7 cellular contexts compared by ENCODE assay signal in genomic region chr2:222917212-222917611, GRCh38. TPM values are rescaled to one million over a fixed set of nuclear protein-coding genes. Genes with fewer than 3 reads are reported as not detected.
DNase-seq lines count a peak whose midpoint lies in the region; ATAC-seq and TF ChIP-seq lines count a peak whose summit lies in the region.
"Not testable (repeated sequence)": the region's sequence is repeated elsewhere in the genome, so short reads cannot be mapped to it uniquely, and the experiment has no call there.

No MANE protein-coding gene starts in this region.

- H3K9me3 Mint-ChIP-seq in WTC11; endodermal cell; progenitor cell of endocrine pancreas (ENCODE audit: low read depth): not testable (repeated sequence)

- not testable (repeated sequence) for H3K9ac ChIP-seq in endodermal cell (ENCODE audit: extremely low read depth, low read length, poor library complexity, severe bottlenecking); smooth muscle cell (ENCODE audit: low read depth)

- H3K27ac ChIP-seq in HEK293 (ENCODE audit: extremely low read depth, low read depth, low read length); endodermal cell (ENCODE audit: low read depth, low read length): not testable (repeated sequence)
- H3K27ac ChIP-seq in osteoblast (ENCODE audit: low read depth, low read length), result peak overlapping the region; percentile 29
- H3K27ac ChIP-seq in smooth muscle cell (ENCODE audit: low read depth), result peak overlapping the region; percentile 91

- CTCF ChIA-PET in HEK293 (lab: Yijun Ruan, JAX) (interaction anchor here (0.6 to 0.8 kb wide), 4 partner anchors 9 to 242 kb away, joined by 3 read pairs; no protein-coding TSS in a partner anchor), WTC11 (lab: Charles Lee) (interaction anchor here (0.8 kb wide), 1 partner anchor 227 kb away, joined by 4 read pairs; no protein-coding TSS in a partner anchor)

- not testable (repeated sequence) for H3K27me3 ChIP-seq in endodermal cell (ENCODE audit: control insufficient read depth, insufficient read depth, low read length, poor library complexity, severe bottlenecking); osteoblast (ENCODE audit: insufficient read depth, low read length); smooth muscle cell (ENCODE audit: low read depth)

- H2AFZ ChIP-seq in osteoblast (ENCODE audit: low read length); smooth muscle cell (ENCODE audit: low read depth): not testable (repeated sequence)

- H3K4me3 Mint-ChIP-seq in T-helper 17 cell; WTC11; endodermal cell; progenitor cell of endocrine pancreas (ENCODE audit: low read depth): not testable (repeated sequence)

- ATAC-seq in T-helper 17 cell, WTC11: not testable (repeated sequence)

- H3K4me1 ChIP-seq in HEK293 (ENCODE audit: control insufficient read depth, insufficient read depth, low read length); endodermal cell (ENCODE audit: control insufficient read depth, insufficient read depth, low read length); smooth muscle cell (ENCODE audit: low read depth): not testable (repeated sequence)
- H3K4me1 ChIP-seq in osteoblast (ENCODE audit: insufficient read depth, low read length), result peaks cover 36% of the 10 kb centered on the region

- H3K4me2 ChIP-seq in osteoblast (ENCODE audit: insufficient read depth, low read length); smooth muscle cell: not testable (repeated sequence)

- H4K20me1 ChIP-seq in osteoblast (ENCODE audit: insufficient read depth, low read length), result not testable (repeated sequence)
- peaks cover 52% of the 10 kb centered on the region for H4K20me1 ChIP-seq in smooth muscle cell (ENCODE audit: low read depth)

- not testable (repeated sequence) for H3K4me3 ChIP-seq in HEK293 (ENCODE audit: low read depth, low read length); endodermal cell (ENCODE audit: low read length); osteoblast (ENCODE audit: insufficient read depth, low read length); smooth muscle cell

- not testable (repeated sequence) for H3K9me3 ChIP-seq in HEK293 (ENCODE audit: control insufficient read depth, insufficient read depth, low read depth, low read length); T-helper 17 cell (ENCODE audit: control insufficient read depth, low read length, poor library complexity, severe bottlenecking); endodermal cell (ENCODE audit: control insufficient read depth, low read length); osteoblast (ENCODE audit: low read depth, low read length); smooth muscle cell (replicated peaks; ENCODE audit: low read depth)

- not testable (repeated sequence) for DNase-seq in T-helper 17 cell; WTC11 (ENCODE audit: low spot score); endodermal cell; osteoblast (ENCODE audit: insufficient read length, low spot score, missing footprints); progenitor cell of endocrine pancreas (ENCODE audit: low spot score, unreplicated experiment); smooth muscle cell (lab: John Stamatoyannopoulos, UW; ENCODE audit: unreplicated experiment)

- not testable (repeated sequence) for H3F3A ChIP-seq in smooth muscle cell (ENCODE audit: low read depth)

- H3K4me1 Mint-ChIP-seq in T-helper 17 cell (peaks cover 15% of the 10 kb centered on the region), WTC11 (peaks cover 55% of the 10 kb centered on the region), endodermal cell (peaks cover 11% of the 10 kb centered on the region)
- not testable (repeated sequence) for H3K4me1 Mint-ChIP-seq in progenitor cell of endocrine pancreas (ENCODE audit: low read depth)

- not testable (repeated sequence) for TF ChIP-seq CTCF in HEK293 (tag by site-specific recombination; IDR thresholded peaks at IDR 0.05); WTC11 (IDR thresholded peaks at IDR 0.05); endodermal cell (conservative IDR thresholded peaks at IDR 0.05); osteoblast (IDR thresholded peaks at IDR 0.05; ENCODE audit: extremely low read depth, low read depth, low read length); progenitor cell of endocrine pancreas (IDR thresholded peaks at IDR 0.05; ENCODE audit: unreplicated experiment); smooth muscle cell (IDR thresholded peaks at IDR 0.05; ENCODE audit: borderline replicate concordance, insufficient read depth, poor library complexity, severe bottlenecking)

- H3K79me2 ChIP-seq in osteoblast (ENCODE audit: insufficient read depth, low read length) (peaks cover 56% of the 10 kb centered on the region), smooth muscle cell (ENCODE audit: low read depth) (peaks cover 70% of the 10 kb centered on the region)

- H3K36me3 Mint-ChIP-seq in T-helper 17 cell (ENCODE audit: low read depth) (peaks cover 15% of the 10 kb centered on the region), WTC11 (peaks cover 28% of the 10 kb centered on the region), endodermal cell (ENCODE audit: low read depth) (peaks cover 22% of the 10 kb centered on the region)
- H3K36me3 Mint-ChIP-seq in progenitor cell of endocrine pancreas (ENCODE audit: insufficient read depth), result not testable (repeated sequence)

- WGBS in endodermal cell (ENCODE audit: insufficient coverage in 1 of 2, insufficient read length in 1 of 2), 2 experiments, result 89 to 100% methylated on average over 4 to 9 of the region's 9 CpGs
- 79% methylated on average over 9 of the region's 9 CpGs for WGBS in smooth muscle cell (ENCODE audit: low lambda C conversion rate)

- H3K27me3 Mint-ChIP-seq in T-helper 17 cell; WTC11 (ENCODE audit: low read depth); endodermal cell (ENCODE audit: insufficient read depth); progenitor cell of endocrine pancreas: not testable (repeated sequence)

- POLR2A ChIA-PET in HEK293 (lab: Yijun Ruan, JAX); WTC11 (lab: Charles Lee): not testable (repeated sequence)

- peak overlapping the region; percentile 80 for H3K27ac Mint-ChIP-seq in T-helper 17 cell
- H3K27ac Mint-ChIP-seq in WTC11, result peak overlapping the region; percentile 45; the same call in 1 of the 2 replicates
- H3K27ac Mint-ChIP-seq in endodermal cell, result peak overlapping the region; percentile 21
- peak overlapping the region; percentile 37 for H3K27ac Mint-ChIP-seq in progenitor cell of endocrine pancreas

- H3K36me3 ChIP-seq in HEK293 (ENCODE audit: control insufficient read depth in 2 of 2, insufficient read depth in 1 of 2, low read length in 2 of 2) (peaks cover 21 to 27% of the 10 kb centered on the region in 2 experiments; a peak in 2 of 3 replicates), endodermal cell (ENCODE audit: control insufficient read depth, insufficient read depth, low read length) (peaks cover 30% of the 10 kb centered on the region), osteoblast (ENCODE audit: insufficient read depth, low read length) (peaks cover 22% of the 10 kb centered on the region)
- not testable (repeated sequence) for H3K36me3 ChIP-seq in smooth muscle cell (ENCODE audit: low read depth)

TF ChIP-seq in HEK293, 187 proteins besides CTCF, POLR2A, EP300 and RAD21:
- TF ChIP-seq EGR2 (tag by site-specific recombination; IDR thresholded peaks at IDR 0.05; ENCODE audit: low read depth), result 0 out of 2 replicates have a peak, but pooled peaks have one; percentile 17
- TF ChIP-seq ZFHX2 (tag by site-specific recombination; conservative IDR thresholded peaks at IDR 0.05), result peak; percentile 58

RNA-seq across cellular contexts. Expression of gene ACSL3, which starts 56.4 kb away (rescaled TPM):
- total RNA-seq in T-helper 17 cell, result 10 to 100 TPM; 56.2 to 65.7 TPM
- total RNA-seq in WTC11 (2021), result 78.4 to 100 TPM (median 82.2 TPM) in 3 replicates
- total RNA-seq in endodermal cell, result 10 to 100 TPM; 65.2 to 65.7 TPM
- 73.4 TPM for polyA plus RNA-seq in endodermal cell (2013, experiment 1 of 2)
- polyA plus RNA-seq in endodermal cell (2013, experiment 2 of 2), result 77.9 TPM
- total RNA-seq in osteoblast, result 166 and 170 TPM in 2 replicates
- 66.9 and 73.8 TPM in 2 replicates for total RNA-seq in progenitor cell of endocrine pancreas
- 178 and 183 TPM in 2 replicates for total RNA-seq in smooth muscle cell
- 111 TPM in 2 replicates for polyA plus RNA-seq in smooth muscle cell

Comparison
In these comparisons a context has a peak if more than half of its experiments do, and no peak if none do; other contexts are left out.
1. H3K27ac Mint-ChIP-seq: peak in every context shown above with its lines; median percentile 80 in T-helper 17 cell; 45 in WTC11; 37 in progenitor cell of endocrine pancreas; 21 in endodermal cell.